ENCODE assay signal across 1 cellular context in genomic region chr11:118359295-118359958, GRCh38.
TF ChIP-seq lines count a peak whose summit lies in the region.

A gene with protein sequence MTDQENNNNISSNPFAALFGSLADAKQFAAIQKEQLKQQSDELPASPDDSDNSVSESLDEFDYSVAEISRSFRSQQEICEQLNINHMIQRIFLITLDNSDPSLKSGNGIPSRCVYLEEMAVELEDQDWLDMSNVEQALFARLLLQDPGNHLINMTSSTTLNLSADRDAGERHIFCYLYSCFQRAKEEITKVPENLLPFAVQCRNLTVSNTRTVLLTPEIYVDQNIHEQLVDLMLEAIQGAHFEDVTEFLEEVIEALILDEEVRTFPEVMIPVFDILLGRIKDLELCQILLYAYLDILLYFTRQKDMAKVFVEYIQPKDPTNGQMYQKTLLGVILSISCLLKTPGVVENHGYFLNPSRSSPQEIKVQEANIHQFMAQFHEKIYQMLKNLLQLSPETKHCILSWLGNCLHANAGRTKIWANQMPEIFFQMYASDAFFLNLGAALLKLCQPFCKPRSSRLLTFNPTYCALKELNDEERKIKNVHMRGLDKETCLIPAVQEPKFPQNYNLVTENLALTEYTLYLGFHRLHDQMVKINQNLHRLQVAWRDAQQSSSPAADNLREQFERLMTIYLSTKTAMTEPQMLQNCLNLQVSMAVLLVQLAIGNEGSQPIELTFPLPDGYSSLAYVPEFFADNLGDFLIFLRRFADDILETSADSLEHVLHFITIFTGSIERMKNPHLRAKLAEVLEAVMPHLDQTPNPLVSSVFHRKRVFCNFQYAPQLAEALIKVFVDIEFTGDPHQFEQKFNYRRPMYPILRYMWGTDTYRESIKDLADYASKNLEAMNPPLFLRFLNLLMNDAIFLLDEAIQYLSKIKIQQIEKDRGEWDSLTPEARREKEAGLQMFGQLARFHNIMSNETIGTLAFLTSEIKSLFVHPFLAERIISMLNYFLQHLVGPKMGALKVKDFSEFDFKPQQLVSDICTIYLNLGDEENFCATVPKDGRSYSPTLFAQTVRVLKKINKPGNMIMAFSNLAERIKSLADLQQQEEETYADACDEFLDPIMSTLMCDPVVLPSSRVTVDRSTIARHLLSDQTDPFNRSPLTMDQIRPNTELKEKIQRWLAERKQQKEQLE (plus strand): TSS chr11:118359600. CDS start chr11:118365081, 5,481 bp downstream.

TF ChIP-seq in GM12878, 131 proteins besides CTCF, POLR2A, EP300 and RAD21 (continued from another document):
- TF ChIP-seq, protein P1, sequence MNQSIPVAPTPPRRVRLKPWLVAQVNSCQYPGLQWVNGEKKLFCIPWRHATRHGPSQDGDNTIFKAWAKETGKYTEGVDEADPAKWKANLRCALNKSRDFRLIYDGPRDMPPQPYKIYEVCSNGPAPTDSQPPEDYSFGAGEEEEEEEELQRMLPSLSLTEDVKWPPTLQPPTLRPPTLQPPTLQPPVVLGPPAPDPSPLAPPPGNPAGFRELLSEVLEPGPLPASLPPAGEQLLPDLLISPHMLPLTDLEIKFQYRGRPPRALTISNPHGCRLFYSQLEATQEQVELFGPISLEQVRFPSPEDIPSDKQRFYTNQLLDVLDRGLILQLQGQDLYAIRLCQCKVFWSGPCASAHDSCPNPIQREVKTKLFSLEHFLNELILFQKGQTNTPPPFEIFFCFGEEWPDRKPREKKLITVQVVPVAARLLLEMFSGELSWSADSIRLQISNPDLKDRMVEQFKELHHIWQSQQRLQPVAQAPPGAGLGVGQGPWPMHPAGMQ (IDR thresholded peaks at IDR 0.05; ENCODE audit: borderline replicate concordance): no peak
- TF ChIP-seq EED (IDR thresholded peaks at IDR 0.05; ENCODE audit: low read depth) (no peak), IRF3 (IDR thresholded peaks at IDR 0.05) (peak; percentile 56; the same call in 1 of the 2 replicates), STAT3 (IDR thresholded peaks at IDR 0.05; ENCODE audit: low read depth, low read length) (no peak), NR2C2 (IDR thresholded peaks at IDR 0.05; ENCODE audit: borderline replicate concordance, control insufficient read depth, insufficient read length, low read depth) (no peak), NRF1 (conservative IDR thresholded peaks at IDR 0.05; ENCODE audit: low read depth, low read length) (peak; percentile 59), WRNIP1 (IDR thresholded peaks at IDR 0.05; ENCODE audit: borderline replicate concordance, low read depth, low read length) (0 out of 2 replicates have a peak, but pooled peaks have one; percentile 28), SMARCA5 (IDR thresholded peaks at IDR 0.05) (0 out of 2 replicates have a peak, but pooled peaks have one; percentile 37), ZBED1 (IDR thresholded peaks at IDR 0.05; ENCODE audit: borderline replicate concordance) (no peak), NR2F1 (conservative IDR thresholded peaks at IDR 0.05) (peak; percentile 63), ATF7 (IDR thresholded peaks at IDR 0.05; ENCODE audit: low read depth) (peak; percentile 99)
- TF ChIP-seq, protein P2, sequence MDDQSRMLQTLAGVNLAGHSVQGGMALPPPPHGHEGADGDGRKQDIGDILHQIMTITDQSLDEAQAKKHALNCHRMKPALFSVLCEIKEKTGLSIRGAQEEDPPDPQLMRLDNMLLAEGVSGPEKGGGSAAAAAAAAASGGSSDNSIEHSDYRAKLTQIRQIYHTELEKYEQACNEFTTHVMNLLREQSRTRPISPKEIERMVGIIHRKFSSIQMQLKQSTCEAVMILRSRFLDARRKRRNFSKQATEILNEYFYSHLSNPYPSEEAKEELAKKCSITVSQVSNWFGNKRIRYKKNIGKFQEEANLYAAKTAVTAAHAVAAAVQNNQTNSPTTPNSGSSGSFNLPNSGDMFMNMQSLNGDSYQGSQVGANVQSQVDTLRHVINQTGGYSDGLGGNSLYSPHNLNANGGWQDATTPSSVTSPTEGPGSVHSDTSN (IDR thresholded peaks at IDR 0.05; ENCODE audit: insufficient replicate concordance, low read depth, low read length): no peak
TF ChIP-seq in GM12878: peak in this region for 67.
